Comparison of ENCODE assay signal across 8 cellular contexts in the genomic region with DNA sequence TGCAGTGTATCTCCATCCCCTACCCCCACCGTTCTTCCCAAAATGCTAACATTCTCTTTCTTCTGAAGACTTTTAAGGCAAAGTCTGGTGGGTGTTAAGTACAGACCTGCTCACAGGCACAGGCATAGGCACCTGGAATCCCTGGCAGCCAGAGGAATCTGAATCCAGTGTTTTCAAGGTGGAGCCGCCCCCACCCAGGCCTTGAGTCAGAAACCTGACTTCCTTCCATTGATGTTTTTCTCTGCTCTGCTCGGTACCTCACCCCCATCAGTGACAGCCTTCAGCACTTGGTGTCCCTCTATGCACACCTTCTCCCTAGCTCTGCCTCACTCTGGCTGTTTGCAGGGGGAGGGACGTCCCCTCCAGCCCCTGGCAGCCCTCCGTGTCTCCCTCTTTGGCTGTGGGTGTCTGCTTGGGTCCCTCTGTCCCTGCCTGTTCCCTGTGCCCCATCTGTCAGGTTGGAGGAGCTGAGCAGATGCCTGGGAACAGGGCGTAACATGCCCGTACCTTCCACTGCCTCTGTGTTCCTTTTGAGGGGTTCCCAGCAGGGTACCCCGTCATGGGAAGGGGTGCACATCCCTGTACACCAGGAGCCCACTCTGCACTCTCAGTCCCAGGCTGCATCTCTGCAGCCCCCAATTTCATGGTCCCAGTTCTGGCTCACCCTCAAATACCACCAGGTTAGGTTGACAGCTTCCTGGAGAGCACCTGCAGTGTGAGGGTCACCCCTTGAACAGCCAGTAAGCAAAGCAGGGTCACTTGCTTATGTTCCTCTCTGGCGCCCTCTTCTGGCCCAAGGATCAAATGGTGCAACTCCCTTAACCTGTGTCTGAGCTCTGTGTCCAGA. TPM values are rescaled to one million over a fixed set of nuclear protein-coding genes. Genes with fewer than 3 reads are reported as not detected.
DNase-seq lines count a peak whose midpoint lies in the region; ATAC-seq and TF ChIP-seq lines count a peak whose summit lies in the region.

No MANE protein-coding gene starts in this region.

- TF ChIP-seq CTCF in RWPE1 (conservative IDR thresholded peaks at IDR 0.05; ENCODE audit: low read depth) = peak; percentile 85
- TF ChIP-seq CTCF in thoracic aorta (IDR thresholded peaks at IDR 0.05) = peak; percentile 78

- H3K4me3 ChIP-seq in thoracic aorta = no peak overlapping the region

- peaks cover 47% of the 10 kb centered on the region for H3K36me3 ChIP-seq in KOPT-K1 (ENCODE audit: insufficient read depth, low read length)
- H3K36me3 ChIP-seq in thoracic aorta = peaks cover 3% of the 10 kb centered on the region

- CTCF ChIA-PET in RWPE1 (lab: Yijun Ruan, JAX) = interaction anchor here (0.5 to 1.3 kb wide), 19 partner anchors 9 to 326 kb away, joined by 3 to 8 read pairs (median 3); a partner anchor contains a TSS

- H3K27ac ChIP-seq in KOPT-K1 (ENCODE audit: low read depth, low read length, poor library complexity, severe bottlenecking) = peak overlapping the region; percentile 58
- peak overlapping the region; percentile 35 for H3K27ac ChIP-seq in RWPE1
- no peak overlapping the region for H3K27ac ChIP-seq in thoracic aorta

- H3K9me3 ChIP-seq in KOPT-K1 (ENCODE audit: insufficient read depth, low read length, poor library complexity, severe bottlenecking) = no peaks in the 10 kb centered on the region
- no peaks in the 10 kb centered on the region for H3K9me3 ChIP-seq in thoracic aorta

- no peaks in the 10 kb centered on the region for H3K27me3 ChIP-seq in thoracic aorta (replicated peaks; ENCODE audit: insufficient read depth)

- POLR2A ChIA-PET in RWPE1 (lab: Yijun Ruan, JAX; ENCODE audit: low non-redundant PET) = no interaction called here

- TF ChIP-seq POLR2A in GM18505 (IDR thresholded peaks at IDR 0.05; ENCODE audit: borderline replicate concordance, extremely low read depth, insufficient read depth, insufficient read length) = no peak

- ATAC-seq in thoracic aorta (ENCODE audit: insufficient number of reproducible peaks, low FRiP score, low read depth) (no peak), GM18505 (IDR thresholded peaks at IDR 0.05; ENCODE audit: unreplicated experiment) (no peak)

- peaks cover 6 to 18% of the 10 kb centered on the region in 2 donors for H3K4me1 ChIP-seq in thoracic aorta (ENCODE audit: control insufficient read depth in 1 of 2, low read depth in 2 of 2)

- DNase-seq in GF-D8 (lab: John Stamatoyannopoulos, UW) = peak; percentile 23
- DNase-seq in RWPE1 (ENCODE audit: low spot score) = peak; percentile 81
- peak; percentile 57 for DNase-seq in activated T-helper 1 cell treated with Interleukin-2 at 50 U/mL for 16 hours (ENCODE audit: low read depth)
- peak; percentile 66 for DNase-seq in fibroblast of the conjunctiva (ENCODE audit: low read depth)
- DNase-seq in occipital lobe (lab: John Stamatoyannopoulos, UW) = peak; percentile 43
- peak; percentile 43 for DNase-seq in thoracic aorta (ENCODE audit: low spot score)

RNA-seq across cellular contexts. Expression of a gene that starts 6.7 kb away (rescaled TPM):
- total RNA-seq in occipital lobe (59.7 TPM), thoracic aorta (10 to 100 TPM; 21.0 to 39.0 TPM)

RNA-seq across cellular contexts. Expression of a gene that starts 7.1 kb away (rescaled TPM):
- total RNA-seq in occipital lobe (37.4 TPM), thoracic aorta (10 to 100 TPM; 62.4 to 62.6 TPM)

RNA-seq across cellular contexts. Expression of a gene that starts 8.9 kb away (rescaled TPM):
- total RNA-seq in occipital lobe (0.62 TPM), thoracic aorta (1 to 10 TPM in 1 of 2 donors, not detected in 1; 4.7 TPM)

Comparison
In these comparisons a context has a peak if more than half of its experiments do, and no peak if none do; other contexts are left out.
1. DNase-seq: peak in every context shown above with its lines; median percentile 81 in RWPE1; 66 in fibroblast of the conjunctiva; 57 in activated T-helper 1 cell treated with Interleukin-2 at 50 U/mL for 16 hours; 43 in occipital lobe; 43 in thoracic aorta; 23 in GF-D8.
2. H3K27ac ChIP-seq: peak in KOPT-K1 (single experiment) and RWPE1 (single experiment); none in thoracic aorta (0 of 2).